Comparison of ENCODE assay signal across 25 cellular contexts in the genomic region with DNA sequence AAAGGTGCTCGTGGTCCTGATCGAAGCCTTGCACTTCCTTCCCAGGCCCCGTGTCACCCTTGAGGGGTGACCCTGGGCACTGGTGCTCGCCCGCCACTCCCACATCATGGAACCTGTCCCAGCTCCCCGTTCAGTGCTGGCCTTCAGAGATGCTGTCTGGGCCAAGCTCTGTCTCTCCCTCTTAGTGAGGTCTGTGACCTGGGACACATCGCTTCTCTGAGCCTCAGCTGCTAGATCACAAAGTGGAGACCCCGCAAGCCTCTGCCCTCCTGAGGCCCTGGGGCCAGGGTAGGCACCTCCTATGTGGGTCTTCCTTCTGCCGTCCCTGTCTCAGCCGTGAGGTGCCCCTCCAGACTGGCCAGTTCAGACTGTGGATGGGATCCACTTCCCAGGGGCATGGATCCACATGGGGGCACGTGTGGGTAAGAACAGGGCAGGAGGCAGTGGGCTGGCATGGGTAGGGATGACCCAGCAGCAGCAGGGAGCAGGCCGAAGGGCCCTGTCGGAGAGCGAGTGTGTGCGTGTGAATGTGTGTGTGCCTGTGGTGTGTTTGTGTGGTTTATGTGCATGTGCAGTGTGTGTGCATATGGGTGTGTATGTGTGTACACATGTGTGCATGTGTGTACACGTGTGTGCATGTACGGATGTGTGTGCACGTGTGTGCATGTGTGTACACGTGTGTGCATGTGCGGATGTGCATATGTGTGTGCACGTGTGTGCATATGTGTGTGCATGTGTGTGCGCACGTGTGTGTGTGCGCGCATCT.
DNase-seq lines count a peak whose midpoint lies in the region; ATAC-seq and TF ChIP-seq lines count a peak whose summit lies in the region.
"Had no signal": no experiment of that assay in that cellular context is flagged by ENCODE, and none has a peak within 500 bp of the region (broad histone marks: within the 10 kb centered on the region; RNA-seq: fewer than 3 reads in every experiment).

No MANE protein-coding gene starts in this region.

- H3K27me3 Mint-ChIP-seq in neural progenitor cell (ENCODE audit: insufficient read depth, low read depth) (no peaks in the 10 kb centered on the region), progenitor cell of endocrine pancreas (peaks cover 13% of the 10 kb centered on the region)
- H3K27me3 Mint-ChIP-seq: activated CD4-positive, alpha-beta T cell treated with anti-CD3 and anti-CD28 coated beads for 36 hours had no signal

- H2AFZ ChIP-seq in neural progenitor cell (replicated peaks) = no peak overlapping the region

- H3K9ac ChIP-seq in neural progenitor cell = no peak overlapping the region

- TF ChIP-seq CTCF in neural progenitor cell (IDR thresholded peaks at IDR 0.05) (no peak), vagina (IDR thresholded peaks at IDR 0.05) (no peak), progenitor cell of endocrine pancreas (IDR thresholded peaks at IDR 0.05; ENCODE audit: unreplicated experiment) (no peak)

- ATAC-seq in left ventricle myocardium superior (no peak), HG02798 (IDR thresholded peaks at IDR 0.05; ENCODE audit: poor library complexity, unreplicated experiment) (no peak)
- ATAC-seq: activated CD4-positive, alpha-beta T cell treated with anti-CD3 and anti-CD28 coated beads for 36 hours; psoas muscle had no signal

- intact Hi-C loops in cardiac septum (cut with DNase I) = no loop called here
- intact Hi-C loops in left ventricle myocardium superior (cut with micrococcal nuclease) = no loop called here
- intact Hi-C loops in vagina (cut with DNase I) = no loop called here

- no peak overlapping the region for H3K4me2 ChIP-seq in neural progenitor cell
- H3K4me2 ChIP-seq: smooth muscle cell had no signal

- H3K27ac Mint-ChIP-seq in neural progenitor cell = no peak overlapping the region
- no peak overlapping the region for H3K27ac Mint-ChIP-seq in progenitor cell of endocrine pancreas
- H3K27ac Mint-ChIP-seq: activated CD4-positive, alpha-beta T cell treated with anti-CD3 and anti-CD28 coated beads for 36 hours; IgD-negative memory B cell had no signal

- peak; percentile 65 for DNase-seq in cardiac septum (ENCODE audit: low spot score)
- no peak for DNase-seq in left ventricle myocardium superior
- DNase-seq in ecto neural progenitor cell (ENCODE audit: low spot score) = peak; percentile 42
- DNase-seq in neural progenitor cell (ENCODE audit: low spot score) = no peak
- peak; percentile 65 to 94 for DNase-seq in vagina (ENCODE audit: extremely low spot score in 2 of 2)
- DNase-seq in inferior parietal cortex (ENCODE audit: extremely low spot score) = no peak
- no peak for DNase-seq in progenitor cell of endocrine pancreas (ENCODE audit: low spot score, unreplicated experiment)
- DNase-seq: ACHN; activated CD4-positive, alpha-beta T cell treated with anti-CD3 and anti-CD28 coated beads for 36 hours; activated naive CD4-positive, alpha-beta T cell treated with Interleukin-2 at 50 U/mL for 16 hours; amniotic stem cell; C1 segment of cervical spinal cord; Calu3; naive B cell; NCI-H1436; NCI-H2171; NCI-H526; psoas muscle; Right ventricle myocardium superior; stimulated activated CD4-positive, alpha-beta T cell treated with anti-CD3 and anti-CD28 coated beads, Interleukin-4, amount 100 ng/mL, for 4 hours had no signal

- H3K4me3 Mint-ChIP-seq in neural progenitor cell = peak overlapping the region; percentile 24
- H3K4me3 Mint-ChIP-seq in progenitor cell of endocrine pancreas (ENCODE audit: low read depth) = no peak overlapping the region
- H3K4me3 Mint-ChIP-seq: activated CD4-positive, alpha-beta T cell treated with anti-CD3 and anti-CD28 coated beads for 36 hours; naive B cell had no signal

- no peaks in the 10 kb centered on the region for H3K79me2 ChIP-seq in neural progenitor cell (ENCODE audit: low read depth)

- no peaks in the 10 kb centered on the region for H4K20me1 ChIP-seq in neural progenitor cell (ENCODE audit: low read depth)

- H3K9me3 Mint-ChIP-seq in neural progenitor cell (peaks cover 2% of the 10 kb centered on the region), progenitor cell of endocrine pancreas (ENCODE audit: low read depth) (no peaks in the 10 kb centered on the region)

- H3K27me3 ChIP-seq in neural progenitor cell (no peaks in the 10 kb centered on the region), vagina (no peaks in the 10 kb centered on the region)
- H3K27me3 ChIP-seq: cardiac muscle cell had no signal

- H3K4me1 ChIP-seq in neural progenitor cell (no peaks in the 10 kb centered on the region), vagina (no peaks in the 10 kb centered on the region)
- H3K4me1 ChIP-seq: psoas muscle had no signal

- H3K36me3 ChIP-seq in neural progenitor cell = no peaks in the 10 kb centered on the region
- H3K36me3 ChIP-seq in vagina = no peaks in the 10 kb centered on the region
- H3K36me3 ChIP-seq: cardiac muscle cell had no signal

- no peak for TF ChIP-seq POLR2A in vagina (IDR thresholded peaks at IDR 0.05)

- H3K4me3 ChIP-seq in neural progenitor cell (no peak overlapping the region), vagina (no peak overlapping the region)
- H3K4me3 ChIP-seq: cardiac muscle cell, psoas muscle, smooth muscle cell had no signal

- H3K9me3 ChIP-seq in neural progenitor cell (ENCODE audit: low read depth) = no peaks in the 10 kb centered on the region
- H3K9me3 ChIP-seq in vagina = no peaks in the 10 kb centered on the region
- H3K9me3 ChIP-seq: psoas muscle had no signal

- peaks cover 2% of the 10 kb centered on the region for H3K36me3 Mint-ChIP-seq in neural progenitor cell
- H3K36me3 Mint-ChIP-seq in progenitor cell of endocrine pancreas (ENCODE audit: insufficient read depth) = peaks cover 1% of the 10 kb centered on the region
- H3K36me3 Mint-ChIP-seq: IgD-negative memory B cell, naive B cell had no signal

- H3K4me1 Mint-ChIP-seq in neural progenitor cell (no peaks in the 10 kb centered on the region), progenitor cell of endocrine pancreas (ENCODE audit: low read depth) (no peaks in the 10 kb centered on the region)
- H3K4me1 Mint-ChIP-seq: activated CD4-positive, alpha-beta T cell treated with anti-CD3 and anti-CD28 coated beads for 36 hours; IgD-negative memory B cell; naive B cell had no signal

- no peaks in the 10 kb centered on the region for H3F3A ChIP-seq in neural progenitor cell (ENCODE audit: low read depth)

- H3K27ac ChIP-seq in neural progenitor cell = no peak overlapping the region
- H3K27ac ChIP-seq in vagina = no peak overlapping the region
- H3K27ac ChIP-seq: cardiac muscle cell, HL-60, psoas muscle had no signal

Comparison
In these comparisons a context has a peak if more than half of its experiments do, and no peak if none do; other contexts are left out.
1. DNase-seq: peak in cardiac septum (single experiment), ecto neural progenitor cell (single experiment) and vagina (2 of 2); none in left ventricle myocardium superior (single experiment), neural progenitor cell (single experiment), inferior parietal cortex (single experiment) and progenitor cell of endocrine pancreas (single experiment).